Comparison of ENCODE assay signal across 31 cellular contexts in the genomic region with DNA sequence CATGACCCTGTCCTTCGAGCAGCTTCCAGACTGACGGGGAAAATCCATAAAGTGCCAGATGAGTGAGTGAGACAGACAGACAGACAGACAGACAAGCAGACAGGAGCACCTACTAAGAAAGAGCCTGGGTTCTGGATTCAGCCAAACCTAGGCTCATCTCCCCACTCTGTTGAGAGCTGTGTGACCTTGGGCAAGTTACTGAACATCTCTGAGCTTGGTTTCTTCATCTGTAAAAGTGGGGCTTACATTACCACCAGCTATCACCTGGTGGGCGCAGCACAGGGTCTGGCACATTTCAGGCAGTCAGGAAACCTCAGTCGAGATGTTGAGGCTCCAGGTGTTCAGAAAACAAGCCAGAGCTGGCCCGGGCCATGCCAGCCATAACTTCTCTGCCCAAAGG. TPM values are rescaled to one million over a fixed set of nuclear protein-coding genes. Genes with fewer than 3 reads are reported as not detected.
A peak's percentile ranks its signal among the peaks of the same experiment; 100 is the strongest.
DNase-seq lines count a peak whose midpoint lies in the region; ATAC-seq, FAIRE-seq and TF ChIP-seq lines count a peak whose summit lies in the region.
"Had no signal": no experiment of that assay in that cellular context is flagged by ENCODE, and none has a peak within 500 bp of the region (broad histone marks: within the 10 kb centered on the region; RNA-seq: fewer than 3 reads in every experiment).

No MANE protein-coding gene starts in this region.

- H4K91ac ChIP-seq in neuronal stem cell (ENCODE audit: low read depth, low read length, poor library complexity), result no peak overlapping the region

- H4K8ac ChIP-seq in neuronal stem cell (ENCODE audit: low read depth, low read length), result no peak overlapping the region

- H3K9me3 ChIP-seq in heart right ventricle (no peaks in the 10 kb centered on the region), HepG2 (ENCODE audit: low read length) (no peaks in the 10 kb centered on the region), right lobe of liver (no peaks in the 10 kb centered on the region), K562 (replicated peaks; ENCODE audit: control insufficient read depth, insufficient read depth, low read depth, low read length) (no peaks in the 10 kb centered on the region), neuronal stem cell (replicated peaks in 1 of 2; ENCODE audit: control insufficient read depth in 2 of 2, insufficient read depth in 1 of 2, low read depth in 1 of 2, low read length in 2 of 2) (no peaks in the 10 kb centered on the region), transverse colon (no peaks in the 10 kb centered on the region)
- H3K9me3 ChIP-seq: BE2C, BLaER1 had no signal

- no peak overlapping the region for H3K18ac ChIP-seq in neuronal stem cell (ENCODE audit: low read length)

- in situ Hi-C loops in HepG2 (cut with HindIII; ENCODE audit: extremely low pct_ligation_motif_present, low pct_unique_long_range_greater_than_20kb) (no loop called here), K562 (cut with MboI) (no loop called here), transverse colon (cut with MboI; ENCODE audit: low pct_ligation_motif_present in 1 of 4, low pct_unique_long_range_greater_than_20kb in 1 of 4, low sequenced_read_pairs in 3 of 4) (no loop called here)

- ATAC-seq in heart right ventricle (no peak), Right ventricle myocardium superior (ENCODE audit: poor library complexity) (no peak), HepG2 (no peak), right lobe of liver (no peak), K562 (no peak)
- ATAC-seq: GM12878 had no signal

- no peak for TF ChIP-seq EP300 in HepG2 (IDR thresholded peaks at IDR 0.05; ENCODE audit: low read depth in 2 of 2, low read length in 2 of 2)
- TF ChIP-seq EP300 in HepG2 (CRISPR knock-in tag; IDR thresholded peaks at IDR 0.05; ENCODE audit: borderline replicate concordance), result no peak
- TF ChIP-seq EP300 in K562 (IDR thresholded peaks at IDR 0.05; ENCODE audit: low read length), result no peak
- TF ChIP-seq EP300 in transverse colon (IDR thresholded peaks at IDR 0.05; ENCODE audit: low read depth), result no peak

- H3K79me2 ChIP-seq in HepG2 (ENCODE audit: insufficient read depth, low read length) (no peaks in the 10 kb centered on the region), K562 (ENCODE audit: control insufficient read depth, insufficient read depth, low read length) (no peaks in the 10 kb centered on the region)

- no peak overlapping the region for H2BK15ac ChIP-seq in neuronal stem cell (ENCODE audit: low read length)

- TF ChIP-seq POLR2A in HepG2 (IDR thresholded peaks at IDR 0.05; ENCODE audit: insufficient read depth in 1 of 2, low read depth in 2 of 2, low read length in 2 of 2) (no peak), right lobe of liver (IDR thresholded peaks at IDR 0.05) (no peak), K562 (conservative IDR thresholded peaks at IDR 0.05) (no peak), transverse colon (IDR thresholded peaks at IDR 0.05) (no peak)

- no peak overlapping the region for H2BK5ac ChIP-seq in neuronal stem cell (ENCODE audit: low read length)

- H4K20me1 ChIP-seq in HepG2 (ENCODE audit: insufficient read depth, low read length) (no peaks in the 10 kb centered on the region), K562 (replicated peaks; ENCODE audit: control insufficient read depth, insufficient read depth, low read length) (no peaks in the 10 kb centered on the region)
- H4K20me1 ChIP-seq: BLaER1 had no signal

- FAIRE-seq in HepG2 (lab: Jason Lieb, UNC), result no peak
- FAIRE-seq in K562 (lab: Jason Lieb, UNC), result no peak
- FAIRE-seq: A204.1, GM12878, GM12892, GM18507 had no signal

- no peak overlapping the region for H3K4ac ChIP-seq in neuronal stem cell (ENCODE audit: low read length)

- H3K4me3 ChIP-seq in heart right ventricle (no peak overlapping the region), HepG2 (replicated peaks in 1 of 3; ENCODE audit: insufficient read depth in 1 of 3, low read depth in 2 of 3, low read length in 3 of 3) (no peak overlapping the region), right lobe of liver (no peak overlapping the region), K562 (no peak overlapping the region), neuronal stem cell (ENCODE audit: low read length in 2 of 2) (no peak overlapping the region), transverse colon (no peak overlapping the region)
- H3K4me3 ChIP-seq: BLaER1, GM12878 had no signal

- CTCF ChIA-PET in HepG2 (lab: Yijun Ruan, JAX; ENCODE audit: low intra/inter-chr PET ratio, low total read pairs) (no interaction called here), K562 (lab: Yijun Ruan, JAX; ENCODE audit: low intra/inter-chr PET ratio) (no interaction called here)

- TF ChIP-seq CTCF in heart right ventricle (IDR thresholded peaks at IDR 0.05) (no peak), HepG2 (CRISPR knock-in tag; IDR thresholded peaks at IDR 0.05) (no peak), right lobe of liver (IDR thresholded peaks at IDR 0.05) (no peak), K562 (IDR thresholded peaks at IDR 0.05 in 2 of 3, conservative IDR thresholded peaks at IDR 0.05 in 1 of 3; ENCODE audit: insufficient read depth in 2 of 3, low read depth in 1 of 3, low read length in 3 of 3) (no peak), transverse colon (IDR thresholded peaks at IDR 0.05) (no peak)

- H3K27ac ChIP-seq in heart right ventricle (peak overlapping the region in 6 of 10 donors; percentile 14 to 78 (median 46)), HepG2 (ENCODE audit: extremely low read length, insufficient read depth, low read length) (no peak overlapping the region), right lobe of liver (no peak overlapping the region), K562 (ENCODE audit: extremely low read depth, low read depth, low read length) (no peak overlapping the region), neuronal stem cell (replicated peaks; ENCODE audit: low read length) (no peak overlapping the region), transverse colon (no peak overlapping the region)
- H3K27ac ChIP-seq: 22Rv1, BLaER1 had no signal

- intact Hi-C loops in heart right ventricle (cut with DNase I), result no loop called here
- intact Hi-C loops in Right ventricle myocardium superior (cut with DNase I), result no loop called here
- intact Hi-C loops in HepG2 (cut with micrococcal nuclease; ENCODE audit: unreplicated experiment), result no loop called here
- intact Hi-C loops in right lobe of liver (cut with DNase I), result no loop called here
- intact Hi-C loops in K562 (cut with micrococcal nuclease), result loop anchor here (5.0 kb wide), 1 partner anchor 45 kb away; no protein-coding TSS in a partner anchor
- intact Hi-C loops in transverse colon (cut with DNase I; ENCODE audit: low total_unique reads), result no loop called here

- H3K27me3 ChIP-seq in heart right ventricle, result no peaks in the 10 kb centered on the region
- H3K27me3 ChIP-seq in HepG2 (ENCODE audit: control insufficient read depth in 1 of 2, insufficient read depth in 2 of 2, low read length in 2 of 2), result peaks cover 7 to 26% of the 10 kb centered on the region in 2 experiments; a peak in 4 of 5 replicates
- H3K27me3 ChIP-seq in right lobe of liver, result no peaks in the 10 kb centered on the region
- no peaks in the 10 kb centered on the region for H3K27me3 ChIP-seq in K562 (ENCODE audit: control insufficient read depth in 2 of 2, insufficient read depth in 2 of 2, low read length in 2 of 2)
- peaks cover 0 to 8% (median 0%) of the 10 kb centered on the region in 3 experiments for H3K27me3 ChIP-seq in neuronal stem cell (ENCODE audit: control insufficient read depth in 3 of 3, insufficient read depth in 3 of 3, low read depth in 1 of 3, low read length in 3 of 3)
- H3K27me3 ChIP-seq in transverse colon, result no peaks in the 10 kb centered on the region
- H3K27me3 ChIP-seq: BE2C, BLaER1 had no signal

- POLR2A ChIA-PET in HepG2 (lab: Yijun Ruan, JAX) (no interaction called here), K562 (lab: Yijun Ruan, JAX) (interaction anchor here (0.6 to 1.0 kb wide), 3 partner anchors 10 to 1542 kb away, joined by 3 to 4 read pairs (median 4); no protein-coding TSS in a partner anchor)

- peak overlapping the region; percentile 6 for H3K23ac ChIP-seq in neuronal stem cell (ENCODE audit: low read depth, low read length, poor library complexity)

- no TSS peak for BruUV-seq in HepG2 (replicated peaks; lab: Mats Ljungman, UMichigan)
- no TSS peak for BruUV-seq in K562 (replicated peaks; lab: Mats Ljungman, UMichigan)

- no peak for TF ChIP-seq RAD21 in HepG2 (CRISPR knock-in tag; IDR thresholded peaks at IDR 0.05)
- no peak for TF ChIP-seq RAD21 in K562 (CRISPR knock-in tag; conservative IDR thresholded peaks at IDR 0.05 in 1 of 2, IDR thresholded peaks at IDR 0.05 in 1 of 2)

- H2AFZ ChIP-seq in HepG2 (ENCODE audit: low read length) (no peak overlapping the region), K562 (ENCODE audit: low read depth, low read length) (0 out of 2 replicates have a peak overlapping the region, but pooled peaks have one; percentile 36), neuronal stem cell (ENCODE audit: low read length) (no peak overlapping the region)

- no peaks in the 10 kb centered on the region for H3K79me1 ChIP-seq in neuronal stem cell (ENCODE audit: low read depth, low read length)

- DNase-seq in heart right ventricle (no peak), Right ventricle myocardium superior (no peak), HepG2 (ENCODE audit: low spot score) (no peak), right lobe of liver (no peak), K562 (ENCODE audit: extremely low read depth in 1 of 4, low spot score in 3 of 4) (no peak), neuronal stem cell (ENCODE audit: low spot score) (no peak), transverse colon (no peak), 8988T (no peak)
- DNase-seq: ACHN; BE2C; C1 segment of cervical spinal cord; CD4-positive, CD25-positive, alpha-beta regulatory T cell; CD8-positive, alpha-beta memory T cell; COR-L47; DMS 273 treated with DMSO at 0.1 percent for 48 hours; DMS153; DMS53; DMS79; DND-41; EL; GDM1 had no signal

- H3K36me3 ChIP-seq in heart right ventricle (no peaks in the 10 kb centered on the region), HepG2 (replicated peaks in 1 of 2; ENCODE audit: control insufficient read depth in 1 of 2, insufficient read depth in 2 of 2, low read length in 2 of 2) (no peaks in the 10 kb centered on the region), right lobe of liver (no peaks in the 10 kb centered on the region), K562 (ENCODE audit: control insufficient read depth, insufficient read depth, low read length) (no peaks in the 10 kb centered on the region), neuronal stem cell (replicated peaks in 1 of 2; ENCODE audit: control insufficient read depth in 2 of 2, insufficient read depth in 2 of 2, low read length in 2 of 2) (no peaks in the 10 kb centered on the region), transverse colon (no peaks in the 10 kb centered on the region)
- H3K36me3 ChIP-seq: BE2C, BLaER1 had no signal

- H2BK120ac ChIP-seq in neuronal stem cell (ENCODE audit: low read depth, low read length), result no peak overlapping the region

- no peaks in the 10 kb centered on the region for H3K9me1 ChIP-seq in K562 (ENCODE audit: control insufficient read depth, insufficient read depth, low read length)

- no peak overlapping the region for H3K14ac ChIP-seq in neuronal stem cell (ENCODE audit: low read length)

- H3K4me2 ChIP-seq in HepG2 (ENCODE audit: low read depth, low read length) (no peak overlapping the region), K562 (ENCODE audit: insufficient read depth, low read length) (no peak overlapping the region), neuronal stem cell (ENCODE audit: insufficient read depth, low read length, poor library complexity, severe bottlenecking) (no peak overlapping the region)
- H3K4me2 ChIP-seq: BLaER1 had no signal

- no peak overlapping the region for H2BK12ac ChIP-seq in neuronal stem cell (ENCODE audit: low read length)

- no peak overlapping the region for H3K9ac ChIP-seq in HepG2 (ENCODE audit: insufficient read depth, low read depth, low read length)
- H3K9ac ChIP-seq in K562 (ENCODE audit: insufficient read depth in 1 of 2, low read depth in 2 of 2, low read length in 2 of 2), result peak overlapping the region in 1 of 2 experiments; percentile 38; a peak in 1 of 4 replicates
- H3K9ac ChIP-seq in neuronal stem cell (ENCODE audit: low read depth, low read length, poor library complexity), result no peak overlapping the region
- H3K9ac ChIP-seq: BLaER1 had no signal

- H2AK5ac ChIP-seq in neuronal stem cell (ENCODE audit: low read depth, low read length), result peak overlapping the region; percentile 86

- WGBS in heart right ventricle, 2 donors, result 95 to 97% methylated on average over 5 of the region's 5 CpGs
- 6% methylated on average over 2 of the region's 5 CpGs for WGBS in HepG2 (ENCODE audit: low lambda C conversion rate)
- no CpG with 5 or more reads among the region's 5 CpGs for WGBS in right lobe of liver (ENCODE audit: insufficient coverage, low coverage, low lambda C conversion rate, missing lambda C conversion rate)
- WGBS in K562 (ENCODE audit: insufficient coverage, low coverage, missing lambda C conversion rate), result 74% methylated on average over 5 of the region's 5 CpGs
- WGBS in neuronal stem cell (ENCODE audit: extremely low coverage in 2 of 2, insufficient read length in 2 of 2, insufficient replicate concordance in 1 of 2), 2 donors, result no CpG with 5 or more reads among the region's 5 CpGs
- WGBS in transverse colon (ENCODE audit: low coverage in 1 of 2), 2 donors, result 92% methylated on average over 5 of the region's 5 CpGs; no CpG with 5 or more reads in 1 of the 2 donors

- H3K4me1 ChIP-seq in heart right ventricle, result peaks cover 10 to 81% (median 38%) of the 10 kb centered on the region in 9 donors
- H3K4me1 ChIP-seq in HepG2 (ENCODE audit: insufficient read depth, low read length), result no peaks in the 10 kb centered on the region
- H3K4me1 ChIP-seq in right lobe of liver, result no peaks in the 10 kb centered on the region
- H3K4me1 ChIP-seq in K562 (replicated peaks in 1 of 2; ENCODE audit: control insufficient read depth in 2 of 2, insufficient read depth in 2 of 2, low read length in 2 of 2), result peaks cover 9 to 23% of the 10 kb centered on the region in 2 experiments
- peaks cover 0 to 16% of the 10 kb centered on the region in 2 donors for H3K4me1 ChIP-seq in neuronal stem cell (ENCODE audit: control insufficient read depth in 2 of 2, insufficient read depth in 1 of 2, low read depth in 1 of 2, low read length in 2 of 2)
- H3K4me1 ChIP-seq in transverse colon, result no peaks in the 10 kb centered on the region
- H3K4me1 ChIP-seq: BE2C had no signal

RNA-seq across cellular contexts. Expression of gene C10orf105, which starts 37.6 kb away (rescaled TPM):
- under 1 TPM in 5 of 10 donors, not detected in 5; 0.05 to 0.16 (median 0.07) TPM for total RNA-seq in heart right ventricle
- polyA plus RNA-seq in heart right ventricle, result under 1 TPM; 0.03 to 0.15 TPM
- 0.05 TPM for total RNA-seq in Right ventricle myocardium superior
- not detected in 2 replicates for total RNA-seq in HepG2 (2016; rRNA removed; fragmentation: Illumina TruSeq; extraction: Trizol)
- total RNA-seq in HepG2 (2016; cell fraction: cytosol; rRNA removed; fragmentation: Illumina TruSeq; extraction: Trizol; ENCODE audit: low read depth), result not detected in 2 replicates
- not detected in 2 replicates for total RNA-seq in HepG2 (2016; cell fraction: insoluble cytoplasmic fraction; rRNA removed; fragmentation: Illumina TruSeq; extraction: Trizol)
- not detected in 2 replicates for total RNA-seq in HepG2 (2016; cell fraction: membrane; rRNA removed; fragmentation: Illumina TruSeq; extraction: Trizol)
- total RNA-seq in HepG2 (2016; cell fraction: nucleus; rRNA removed; fragmentation: Illumina TruSeq; extraction: Trizol), result not detected in 2 replicates
- polyA plus RNA-seq in HepG2 (2011; rRNA removed), result not detected in 2 replicates
- polyA plus RNA-seq in HepG2 (2011; cell fraction: cytosol; rRNA removed), result not detected in 2 replicates
- not detected in 2 replicates for polyA plus RNA-seq in HepG2 (2011; cell fraction: nucleus; rRNA removed)
- polyA plus RNA-seq in HepG2 (2012), result not detected in 2 replicates
- polyA plus RNA-seq in HepG2 (2016; cell fraction: cytosol; fragmentation: Illumina TruSeq; extraction: Trizol; ENCODE audit: low read depth), result not detected in 2 replicates
- not detected in 2 replicates for polyA plus RNA-seq in HepG2 (2016; cell fraction: insoluble cytoplasmic fraction; fragmentation: Illumina TruSeq; extraction: Trizol; ENCODE audit: low read depth)
- polyA plus RNA-seq in HepG2 (2016; cell fraction: membrane; fragmentation: Illumina TruSeq; extraction: Trizol; ENCODE audit: low read depth), result not detected in 2 replicates
- polyA plus RNA-seq in HepG2 (2016; cell fraction: nucleus; fragmentation: Illumina TruSeq; extraction: Trizol; ENCODE audit: insufficient read depth, low read depth), result not detected in 2 replicates
- not detected in 2 replicates for polyA minus RNA-seq in HepG2 (2011; rRNA and poly(A)+ RNA removed; ENCODE audit: low replicate concordance)
- polyA minus RNA-seq in HepG2 (2011; cell fraction: cytosol; rRNA and poly(A)+ RNA removed), result not detected in 2 replicates
- not detected in 2 replicates for polyA minus RNA-seq in HepG2 (2011; cell fraction: nucleus; rRNA and poly(A)+ RNA removed)
- under 1 TPM in 1 of 6 experiments, not detected in 5; 0.05 TPM for total RNA-seq in right lobe of liver
- total RNA-seq in K562 (2011; cell fraction: chromatin; rRNA removed; ENCODE audit: low replicate concordance), result 0.09 TPM in 1 of 2 replicates, not detected in the other
- 0.17 TPM in 1 of 2 replicates, not detected in the other for total RNA-seq in K562 (2011; cell fraction: nucleolus; rRNA removed)
- not detected in 2 replicates for total RNA-seq in K562 (2011; cell fraction: nucleoplasm; rRNA removed)
- total RNA-seq in K562 (2014; rRNA removed), result not detected in 2 replicates
- total RNA-seq in K562 (2014; rRNA removed; fragmentation: Illumina TruSeq; extraction: Trizol), result 0.03 and 0.04 TPM in 2 replicates
- total RNA-seq in K562 (2015; rRNA removed; fragmentation: Illumina TruSeq; extraction: Trizol), result 0.15 and 0.25 TPM in 2 replicates
- 0.09 TPM in 2 replicates for total RNA-seq in K562 (2021)
- polyA plus RNA-seq in K562 (2011; rRNA removed), result 0.04 TPM in 2 replicates
- 0.01 and 0.12 TPM in 2 replicates for polyA plus RNA-seq in K562 (2011; cell fraction: cytosol; rRNA removed)
- 0.10 TPM in 1 of 2 replicates, not detected in the other for polyA plus RNA-seq in K562 (2011; cell fraction: nucleus; rRNA removed)
- 0.40 and 0.58 TPM in 2 replicates for polyA plus RNA-seq in K562 (2012)
- polyA plus RNA-seq in K562 (2014; fragmentation: Illumina TruSeq; extraction: Trizol), result 0.03 and 0.07 TPM in 2 replicates
- polyA plus RNA-seq in K562 (2014; fragmentation: Nextera tagmentation; extraction: Ambion mirVana), result not detected
- 0.04 and 0.11 TPM in 2 replicates for polyA plus RNA-seq in K562 (2014; rRNA removed)
- 0.18 TPM in 1 of 2 replicates, not detected in the other for polyA minus RNA-seq in K562 (2011; rRNA and poly(A)+ RNA removed)
- polyA minus RNA-seq in K562 (2011; cell fraction: cytosol; rRNA and poly(A)+ RNA removed), result 0.19 TPM in 1 of 2 replicates, not detected in the other
- under 0.01 and 0.11 TPM in 2 replicates for polyA minus RNA-seq in K562 (2011; cell fraction: nucleus; rRNA and poly(A)+ RNA removed)
- 1.4 TPM for polyA plus RNA-seq in neuronal stem cell (2013, experiment 1 of 2)
- 1.3 TPM for polyA plus RNA-seq in neuronal stem cell (2013, experiment 2 of 2)
- under 1 TPM in 1 of 4 donors, not detected in 3; 0.16 TPM for total RNA-seq in transverse colon
- total RNA-seq: A673, Daoy, G401 had no signal
- polyA plus RNA-seq: AG04450 had no signal

Comparison
In these comparisons a context has a peak if more than half of its experiments do, and no peak if none do; other contexts are left out.
1. H3K27ac ChIP-seq: peak in heart right ventricle (6 of 10); none in HepG2 (single experiment), right lobe of liver (0 of 3), K562 (single experiment), neuronal stem cell (single experiment) and transverse colon (0 of 4).